ENCODE assay signal across 3 cellular contexts in genomic region chr12:103755425-103755824, GRCh38.
"Had no signal": no experiment of that assay in that cellular context is flagged by ENCODE, and none has a peak within 500 bp of the region (broad histone marks: within the 10 kb centered on the region; RNA-seq: fewer than 3 reads in every experiment).

No MANE protein-coding gene starts in this region.

- DNase-seq: GDM1, GF-D8 had no signal

- H3K4me3 ChIP-seq: GM12878 had no signal

- ATAC-seq: GM12878 had no signal
